In genomic region chr4:183658362-183659028, GRCh38 we compare ENCODE assay signal across 8 cellular contexts. TPM values are rescaled to one million over a fixed set of nuclear protein-coding genes. Genes with fewer than 3 reads are reported as not detected.
DNase-seq lines count a peak whose midpoint lies in the region; ATAC-seq, FAIRE-seq and TF ChIP-seq lines count a peak whose summit lies in the region.

No MANE protein-coding gene starts in this region.

- POLR2A ChIA-PET in A549 (lab: Yijun Ruan, JAX), result interaction anchor here (0.9 kb wide), 1 partner anchor 63 kb away, joined by 3 read pairs; no protein-coding TSS in a partner anchor
- POLR2A ChIA-PET in WTC11 (lab: Charles Lee), result no interaction called here

- intact Hi-C loops in testis (cut with DNase I; ENCODE audit: low total_unique reads), result loop anchor here (5.0 kb wide), 1 partner anchor 151 kb away; the partner anchor contains the start of gene ING2

- H3K9me3 ChIP-seq in A549, result no peaks in the 10 kb centered on the region
- H3K9me3 ChIP-seq in endocrine pancreas (ENCODE audit: control insufficient read depth, low read length), result no peaks in the 10 kb centered on the region
- no peaks in the 10 kb centered on the region for H3K9me3 ChIP-seq in mononuclear cell (ENCODE audit: low read depth, low read length)
- H3K9me3 ChIP-seq in testis, result no peaks in the 10 kb centered on the region

- H3K36me3 ChIP-seq in endocrine pancreas (ENCODE audit: control insufficient read depth, insufficient read depth, low read length) (no peaks in the 10 kb centered on the region), testis (ENCODE audit: low read depth, missing control alignments) (no peaks in the 10 kb centered on the region)

- H3K4me1 ChIP-seq in A549 (peaks cover 16% of the 10 kb centered on the region; the same call in 2 of the 3 replicates), endocrine pancreas (ENCODE audit: control insufficient read depth, insufficient read depth, low read length) (peaks cover 9% of the 10 kb centered on the region), mononuclear cell (ENCODE audit: insufficient read depth, low read length) (peaks cover 31% of the 10 kb centered on the region), testis (no peaks in the 10 kb centered on the region)

- under 1% methylated on average over 13 of the region's 39 CpGs for WGBS in A549 (ENCODE audit: missing lambda C conversion rate)
- WGBS in testis, 2 donors, result 0 to 1% methylated on average over 16 to 27 of the region's 39 CpGs

- no peak for TF ChIP-seq EP300 in A549 (IDR thresholded peaks at IDR 0.05)

- peak overlapping the region; percentile 90 for H3K4me2 ChIP-seq in A549

- no peak for TF ChIP-seq RAD21 in A549 (conservative IDR thresholded peaks at IDR 0.05 in 1 of 2, IDR thresholded peaks at IDR 0.05 in 1 of 2)

- peaks cover 19% of the 10 kb centered on the region for H3K4me1 Mint-ChIP-seq in WTC11

- H3K4me3 Mint-ChIP-seq in WTC11, result peak overlapping the region; percentile 86

- peak overlapping the region; percentile 34 for H3K27ac Mint-ChIP-seq in WTC11

- H3K9ac ChIP-seq in endocrine pancreas (ENCODE audit: control insufficient read depth, insufficient read depth, low read length), result peak overlapping the region; percentile 60

- ATAC-seq in A549 (peak; percentile 46 to 60), GM18508 (IDR thresholded peaks at IDR 0.05; ENCODE audit: insufficient read depth, unreplicated experiment) (peak; percentile 16), HG03432 (IDR thresholded peaks at IDR 0.05; ENCODE audit: unreplicated experiment) (peak; percentile 36), WTC11 (no peak)

- peak overlapping the region; percentile 89 to 96 for H3K27ac ChIP-seq in A549
- peak overlapping the region; percentile 91 to 95 for H3K27ac ChIP-seq in testis

- H3K4me3 ChIP-seq in A549 (peak overlapping the region; percentile 77), endocrine pancreas (ENCODE audit: control insufficient read depth, insufficient read depth, low read length) (peak overlapping the region; percentile 88), mononuclear cell (ENCODE audit: low read length) (peak overlapping the region; percentile 83), testis (peak overlapping the region; percentile 72 to 88)

- H3K27me3 ChIP-seq in endocrine pancreas (ENCODE audit: control insufficient read depth, insufficient read depth, low read length) (no peaks in the 10 kb centered on the region), mononuclear cell (ENCODE audit: insufficient read depth, low read length) (no peaks in the 10 kb centered on the region), testis (no peaks in the 10 kb centered on the region)

- TF ChIP-seq CTCF in A549 (IDR thresholded peaks at IDR 0.05) (no peak), WTC11 (IDR thresholded peaks at IDR 0.05) (no peak), testis (IDR thresholded peaks at IDR 0.05) (no peak)

- peak in 1 of 2 experiments; percentile 5 for DNase-seq in A549 (ENCODE audit: low read depth in 1 of 2, low spot score in 1 of 2)
- peak; percentile 18 for DNase-seq in WTC11 (ENCODE audit: low spot score)
- DNase-seq in testis, result peak; percentile 30
- no peak for DNase-seq in NCI-H446 (lab: John Stamatoyannopoulos, UW)

- TF ChIP-seq POLR2A in A549 (IDR thresholded peaks at IDR 0.05; ENCODE audit: low read length), result no peak
- no peak for TF ChIP-seq POLR2A in testis (IDR thresholded peaks at IDR 0.05)

- CTCF ChIA-PET in A549 (lab: Yijun Ruan, JAX) (interaction anchor here (0.8 kb wide), 1 partner anchor 13 kb away, joined by 3 read pairs; no protein-coding TSS in a partner anchor), WTC11 (lab: Charles Lee) (no interaction called here)

- no peaks in the 10 kb centered on the region for H3K9me3 Mint-ChIP-seq in WTC11

- FAIRE-seq in A549 (lab: Jason Lieb, UNC), result no peak

- no peaks in the 10 kb centered on the region for H3K27me3 Mint-ChIP-seq in WTC11 (ENCODE audit: low read depth)

- H3K36me3 Mint-ChIP-seq in WTC11, result peaks cover 8% of the 10 kb centered on the region; the same call in 1 of the 2 replicates

TF ChIP-seq in A549, 52 proteins besides CTCF, POLR2A, EP300 and RAD21:
- TF ChIP-seq NFE2L2 (conservative IDR thresholded peaks at IDR 0.05; ENCODE audit: low read length) (no peak), PHF8 (IDR thresholded peaks at IDR 0.05; ENCODE audit: borderline replicate concordance, low read depth) (peak; percentile 66; the same call in 1 of the 2 replicates), HOXA7 (CRISPR knock-in tag; IDR thresholded peaks at IDR 0.05) (no peak), ZC3H11A (IDR thresholded peaks at IDR 0.05) (no peak)

TF ChIP-seq in WTC11, 78 proteins besides CTCF, POLR2A, EP300 and RAD21 (continues in another document):
- TF ChIP-seq IRF1 (CRISPR knock-in tag; IDR thresholded peaks at IDR 0.05) (peak; percentile 29; the same call in 1 of the 2 replicates), ATF1 (CRISPR knock-in tag; IDR thresholded peaks at IDR 0.05) (no peak), USF2 (CRISPR knock-in tag; IDR thresholded peaks at IDR 0.05) (peak; percentile 47), JAZF1 (CRISPR knock-in tag; IDR thresholded peaks at IDR 0.05) (no peak), ZNF121 (CRISPR knock-in tag; IDR thresholded peaks at IDR 0.05) (no peak), GTF2I (CRISPR knock-in tag; conservative IDR thresholded peaks at IDR 0.05) (no peak), IRF2 (CRISPR knock-in tag; IDR thresholded peaks at IDR 0.05; ENCODE audit: borderline replicate concordance, low read depth) (no peak), RELA (CRISPR knock-in tag; IDR thresholded peaks at IDR 0.05; ENCODE audit: borderline replicate concordance) (no peak), MLX (CRISPR knock-in tag; IDR thresholded peaks at IDR 0.05) (no peak), HMGA2 (CRISPR knock-in tag; IDR thresholded peaks at IDR 0.05) (no peak)

RNA-seq across cellular contexts. Expression of gene RWDD4, which starts 0.5 kb away (rescaled TPM):
- 14.8 and 20.4 TPM in 2 replicates for polyA plus RNA-seq in A549 (2011; rRNA removed)
- 6.3 and 7.6 TPM in 2 replicates for polyA plus RNA-seq in A549 (2012; cell fraction: cytosol; rRNA removed)
- polyA plus RNA-seq in A549 (2012; cell fraction: nucleus; rRNA removed), result 2.7 and 2.8 TPM in 2 replicates
- 18.7 to 20.1 TPM (median 20.1 TPM) in 3 replicates for polyA plus RNA-seq in A549 (2017; fragmentation: RNase III; extraction: RNeasy Plus Mini Kit Qiagen cat#74134 plus additional on column Dnase treatment)
- polyA minus RNA-seq in A549 (2011; rRNA and poly(A)+ RNA removed), result 0.99 and 1.5 TPM in 2 replicates
- total RNA-seq in WTC11 (2021), result 15.6 to 17.8 TPM (median 16.4 TPM) in 3 replicates
- total RNA-seq in mononuclear cell, result 9.3 TPM
- total RNA-seq in testis, result 10 to 100 TPM; 23.0 to 25.4 TPM
- polyA plus RNA-seq in testis (ENCODE audit: insufficient read depth, low read depth, low replicate concordance), result 14.5 TPM

RNA-seq across cellular contexts. Expression of gene TRAPPC11, which starts 0.6 kb away (rescaled TPM):
- polyA plus RNA-seq in A549 (2011; rRNA removed) (39.8 and 44.0 TPM in 2 replicates), A549 (2017; fragmentation: RNase III; extraction: RNeasy Plus Mini Kit Qiagen cat#74134 plus additional on column Dnase treatment) (10.8 to 12.4 TPM (median 11.4 TPM) in 3 replicates), testis (ENCODE audit: insufficient read depth, low read depth, low replicate concordance) (31.2 TPM)
- polyA plus RNA-seq in A549 (2012; cell fraction: cytosol; rRNA removed), result 8.1 and 8.4 TPM in 2 replicates
- polyA plus RNA-seq in A549 (2012; cell fraction: nucleus; rRNA removed), result 8.2 and 12.8 TPM in 2 replicates
- polyA minus RNA-seq in A549 (2011; rRNA and poly(A)+ RNA removed), result 19.5 TPM in 2 replicates
- total RNA-seq in WTC11 (2021) (30.0 to 35.9 TPM (median 33.6 TPM) in 3 replicates), mononuclear cell (21.4 TPM), testis (10 to 100 TPM; 65.2 to 81.6 TPM)

Comparison
In these comparisons a context has a peak if more than half of its experiments do, and no peak if none do; other contexts are left out.
1. DNase-seq: peak in WTC11 (single experiment) and testis (single experiment); none in NCI-H446 (0 of 2).
2. Of the 8 proteins assayed by ChIP-seq in both WTC11 and A549: peak only in WTC11: MAX, TP53 and USF2; only in A549: none; in both: none; in neither: 5.
3. Peak in every context shown above with its lines, with median percentiles within 50 percentile points of each other: H3K4me3 ChIP-seq.